1 cellular context compared by ENCODE assay signal in the genomic region with DNA sequence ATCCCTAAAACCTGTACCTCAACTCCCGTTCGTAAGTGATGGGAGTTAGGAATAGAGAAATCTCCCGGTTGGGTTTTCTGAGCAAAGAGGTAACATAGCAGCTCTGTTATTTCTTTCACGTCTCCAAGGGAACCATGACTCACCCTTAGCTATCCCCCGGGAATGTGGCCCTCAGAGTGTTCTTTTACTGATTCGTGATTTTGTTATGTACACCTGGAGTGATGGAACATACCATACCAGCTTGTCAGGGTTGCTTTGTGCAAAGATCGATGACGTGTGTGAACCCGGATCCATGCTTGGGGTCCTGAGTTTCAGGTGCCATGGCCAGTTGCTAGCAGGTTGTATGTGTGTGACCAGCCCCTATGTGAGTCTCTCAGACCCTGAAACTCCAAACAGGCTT.
TF ChIP-seq lines count a peak whose summit lies in the region.

No MANE protein-coding gene starts in this region.

TF ChIP-seq in H1, 55 proteins besides CTCF, POLR2A, EP300 and RAD21 (continued from another document):
- TF ChIP-seq HDAC2 (IDR thresholded peaks at IDR 0.05; ENCODE audit: borderline replicate concordance in 1 of 2, low read depth in 2 of 2, low read length in 2 of 2): no peak
